ENCODE assay signal across 34 cellular contexts in genomic region chr9:101030022-101030391, GRCh38. TPM values are rescaled to one million over a fixed set of nuclear protein-coding genes. Genes with fewer than 3 reads are reported as not detected.
A peak's percentile ranks its signal among the peaks of the same experiment; 100 is the strongest.
DNase-seq lines count a peak whose midpoint lies in the region; ATAC-seq and TF ChIP-seq lines count a peak whose summit lies in the region.
"Had no signal": no experiment of that assay in that cellular context is flagged by ENCODE, and none has a peak within 500 bp of the region (broad histone marks: within the 10 kb centered on the region; RNA-seq: fewer than 3 reads in every experiment).

No MANE protein-coding gene starts in this region.

- H3K9me2 ChIP-seq in neural cell (ENCODE audit: insufficient read depth, low read length): no peaks in the 10 kb centered on the region

- no peaks in the 10 kb centered on the region for H3K4me1 ChIP-seq in ES-I3 (ENCODE audit: insufficient read depth, low read length)
- H3K4me1 ChIP-seq: colonic mucosa, parathyroid adenoma had no signal

- H3K27me3 ChIP-seq in neural cell (ENCODE audit: insufficient read depth, low read depth, low read length): no peaks in the 10 kb centered on the region

- H3K36me3 ChIP-seq in ES-I3 (ENCODE audit: insufficient read depth, low read length) (no peaks in the 10 kb centered on the region), neural cell (ENCODE audit: insufficient read depth, low read length) (no peaks in the 10 kb centered on the region)
- H3K36me3 ChIP-seq: colonic mucosa, left ventricle myocardium inferior, spleen, tibial artery had no signal

- TF ChIP-seq EP300 in neural cell (conservative IDR thresholded peaks at IDR 0.05; ENCODE audit: poor library complexity, severe bottlenecking): no peak

- no peaks in the 10 kb centered on the region for H3F3A ChIP-seq in neural cell (ENCODE audit: insufficient read depth, low read length, poor library complexity, severe bottlenecking)

- H3K27ac ChIP-seq in VCaP: peak overlapping the region; percentile 83; the same call in 1 of the 2 replicates
- peak overlapping the region; percentile 89 for H3K27ac ChIP-seq in neural cell (ENCODE audit: low read length)
- H3K27ac ChIP-seq: colonic mucosa, HL-60, left ventricle myocardium inferior, parathyroid adenoma, spleen, tibial artery had no signal

- H3K4me2 ChIP-seq in neural cell (ENCODE audit: low read length): peak overlapping the region; percentile 62

- intact Hi-C loops in activated T-helper 2 cell treated with anti-CD3 and anti-CD28 coated beads, Interferon-gamma antibody, Interleukin-2, Interleukin-4, amounts not matched to agents 10 μg/mL and 5 μg/mL and 100 μg/mL, durations not matched to agents 14 hours and 24 hours and 36 hours (cut with micrococcal nuclease): no loop called here

- H4K20me1 ChIP-seq in neural cell (ENCODE audit: insufficient read depth): no peaks in the 10 kb centered on the region

- H3K9me3 Mint-ChIP-seq in glutamatergic neuron (ENCODE audit: unreplicated experiment): peaks cover 5% of the 10 kb centered on the region
- no peaks in the 10 kb centered on the region for H3K9me3 Mint-ChIP-seq in activated T-helper 2 cell treated with anti-CD3 and anti-CD28 coated beads, Interferon-gamma antibody, Interleukin-2, Interleukin-4, amounts not matched to agents 10 μg/mL and 5 μg/mL and 100 μg/mL, durations not matched to agents 14 hours and 24 hours and 36 hours
- H3K9me3 Mint-ChIP-seq: activated naive CD4-positive, alpha-beta T cell treated with anti-CD3 and anti-CD28 coated beads for 36 hours; activated T-cell treated with anti-CD3 and anti-CD28 coated beads, Interleukin-2, amount 50 U/mL, for 72 hours had no signal

- H3K27ac Mint-ChIP-seq in glutamatergic neuron (ENCODE audit: unreplicated experiment): no peak overlapping the region
- H3K27ac Mint-ChIP-seq in activated T-helper 2 cell treated with anti-CD3 and anti-CD28 coated beads, Interferon-gamma antibody, Interleukin-2, Interleukin-4, amounts not matched to agents 10 μg/mL and 5 μg/mL and 100 μg/mL, durations not matched to agents 14 hours and 24 hours and 36 hours: no peak overlapping the region
- H3K27ac Mint-ChIP-seq: activated CD8-positive, alpha-beta memory T cell treated with anti-CD3 and anti-CD28 coated beads, Interleukin-2, amount 10 ng/mL, durations not matched to agents 7 days and 5 days; activated naive CD4-positive, alpha-beta T cell treated with anti-CD3 and anti-CD28 coated beads for 36 hours; activated T-cell treated with anti-CD3 and anti-CD28 coated beads, Interleukin-2, amount 50 U/mL, for 72 hours; naive thymus-derived CD4-positive, alpha-beta T cell had no signal

- peak overlapping the region; percentile 92 for H3K4me3 Mint-ChIP-seq in glutamatergic neuron (ENCODE audit: unreplicated experiment)
- no peak overlapping the region for H3K4me3 Mint-ChIP-seq in activated T-helper 2 cell treated with anti-CD3 and anti-CD28 coated beads, Interferon-gamma antibody, Interleukin-2, Interleukin-4, amounts not matched to agents 10 μg/mL and 5 μg/mL and 100 μg/mL, durations not matched to agents 14 hours and 24 hours and 36 hours (ENCODE audit: low read depth)
- H3K4me3 Mint-ChIP-seq: activated CD8-positive, alpha-beta memory T cell treated with anti-CD3 and anti-CD28 coated beads, Interleukin-2, amount 10 ng/mL, durations not matched to agents 7 days and 5 days; activated naive CD4-positive, alpha-beta T cell treated with anti-CD3 and anti-CD28 coated beads for 36 hours; naive thymus-derived CD4-positive, alpha-beta T cell had no signal

- H3K4me1 Mint-ChIP-seq in glutamatergic neuron (ENCODE audit: low read depth, unreplicated experiment): peaks cover 4% of the 10 kb centered on the region
- no peaks in the 10 kb centered on the region for H3K4me1 Mint-ChIP-seq in activated T-helper 2 cell treated with anti-CD3 and anti-CD28 coated beads, Interferon-gamma antibody, Interleukin-2, Interleukin-4, amounts not matched to agents 10 μg/mL and 5 μg/mL and 100 μg/mL, durations not matched to agents 14 hours and 24 hours and 36 hours (ENCODE audit: low read depth)
- H3K4me1 Mint-ChIP-seq: activated CD8-positive, alpha-beta memory T cell treated with anti-CD3 and anti-CD28 coated beads, Interleukin-2, amount 10 ng/mL, durations not matched to agents 7 days and 5 days; naive thymus-derived CD4-positive, alpha-beta T cell had no signal

- H3K36me3 Mint-ChIP-seq in glutamatergic neuron (ENCODE audit: unreplicated experiment): no peaks in the 10 kb centered on the region
- H3K36me3 Mint-ChIP-seq in activated T-helper 2 cell treated with anti-CD3 and anti-CD28 coated beads, Interferon-gamma antibody, Interleukin-2, Interleukin-4, amounts not matched to agents 10 μg/mL and 5 μg/mL and 100 μg/mL, durations not matched to agents 14 hours and 24 hours and 36 hours (ENCODE audit: low read depth): no peaks in the 10 kb centered on the region
- H3K36me3 Mint-ChIP-seq: activated CD8-positive, alpha-beta memory T cell treated with anti-CD3 and anti-CD28 coated beads, Interleukin-2, amount 10 ng/mL, durations not matched to agents 7 days and 5 days had no signal

- no peak for DNase-seq in glutamatergic neuron
- no peak for DNase-seq in NOMO-1 treated with dmso at 0.1 percent for 144 hours (lab: John Stamatoyannopoulos, UW; ENCODE audit: unreplicated experiment)
- DNase-seq in activated T-helper 2 cell treated with anti-CD3 and anti-CD28 coated beads, Interferon-gamma antibody, Interleukin-2, Interleukin-4, amounts not matched to agents 10 μg/mL and 5 μg/mL and 100 μg/mL, durations not matched to agents 14 hours and 24 hours and 36 hours (ENCODE audit: low spot score): no peak
- DNase-seq: activated CD4-positive, alpha-beta T cell treated with anti-CD3 and anti-CD28 coated beads, Interleukin-2, amount 50 U/mL, for 1 hour; activated CD8-positive, alpha-beta memory T cell treated with anti-CD3 and anti-CD28 coated beads, Interleukin-2, amount 10 ng/mL, durations not matched to agents 7 days and 5 days; activated naive CD4-positive, alpha-beta T cell treated with anti-CD3 and anti-CD28 coated beads for 36 hours; activated T-cell treated with anti-CD3 and anti-CD28 coated beads, Interleukin-2, amount 50 U/mL, for 72 hours; colonic mucosa; DMS79 treated with DMSO at 0.1 percent for 48 hours; effector memory CD4-positive, alpha-beta T cell; foreskin fibroblast; hippocampal formation; islet precursor cell; left ventricle myocardium inferior; midbrain; naive thymus-derived CD4-positive, alpha-beta T cell; NCI-H1694 treated with DMSO at 0.1 percent for 48 hours; NCI-H2171; NK-92 treated with Interleukin-12 subunit alpha and Interleukin-12 subunit beta, amount 100 ng/mL, for 24 hours; SIG-M5; spleen; T-helper 9 cell; tibial artery had no signal

- H2AFZ ChIP-seq in neural cell (ENCODE audit: low read depth, low read length): no peak overlapping the region
- H2AFZ ChIP-seq: parathyroid adenoma had no signal

- TF ChIP-seq CTCF in VCaP (conservative IDR thresholded peaks at IDR 0.05) (no peak), glutamatergic neuron (IDR thresholded peaks at IDR 0.05; ENCODE audit: partially characterized antibody, unreplicated experiment) (no peak), neural cell (IDR thresholded peaks at IDR 0.05; ENCODE audit: poor library complexity, severe bottlenecking) (no peak)

- no peak for TF ChIP-seq RAD21 in neural cell (conservative IDR thresholded peaks at IDR 0.05)

- peak overlapping the region; percentile 88 for H3K4me3 ChIP-seq in neural cell (ENCODE audit: low read length)
- H3K4me3 ChIP-seq: spleen, tibial artery had no signal

- ATAC-seq in HG02571 (IDR thresholded peaks at IDR 0.05; ENCODE audit: unreplicated experiment) (no peak), GM18520 (IDR thresholded peaks at IDR 0.05; ENCODE audit: unreplicated experiment) (no peak)
- ATAC-seq: activated CD8-positive, alpha-beta memory T cell treated with anti-CD3 and anti-CD28 coated beads, Interleukin-2, amount 10 ng/mL, durations not matched to agents 7 days and 5 days; activated T-cell treated with anti-CD3 and anti-CD28 coated beads, Interleukin-2, amount 50 U/mL, for 72 hours; esophagus mucosa; naive thymus-derived CD4-positive, alpha-beta T cell had no signal

- H3K79me2 ChIP-seq in neural cell (replicated peaks; ENCODE audit: insufficient read depth, low read length): peaks cover 31% of the 10 kb centered on the region
- H3K79me2 ChIP-seq: parathyroid adenoma had no signal

- H3K9ac ChIP-seq in ES-I3 (ENCODE audit: low read depth, low read length): peak overlapping the region; percentile 68; the same call in 1 of the 2 replicates
- peak overlapping the region; percentile 87 for H3K9ac ChIP-seq in neural cell (ENCODE audit: low read length)
- H3K9ac ChIP-seq: parathyroid adenoma had no signal

- peaks cover 12% of the 10 kb centered on the region for H3K27me3 Mint-ChIP-seq in glutamatergic neuron (ENCODE audit: unreplicated experiment)
- peaks cover 50% of the 10 kb centered on the region for H3K27me3 Mint-ChIP-seq in activated T-helper 2 cell treated with anti-CD3 and anti-CD28 coated beads, Interferon-gamma antibody, Interleukin-2, Interleukin-4, amounts not matched to agents 10 μg/mL and 5 μg/mL and 100 μg/mL, durations not matched to agents 14 hours and 24 hours and 36 hours (ENCODE audit: low read depth)

- H3K9me3 ChIP-seq in ES-I3 (ENCODE audit: control insufficient read depth, insufficient read depth, low read length) (no peaks in the 10 kb centered on the region), neural cell (ENCODE audit: low read length) (no peaks in the 10 kb centered on the region)
- H3K9me3 ChIP-seq: colonic mucosa, left ventricle myocardium inferior, spleen, tibial artery had no signal

TF ChIP-seq in neural cell, 6 proteins besides CTCF, POLR2A, EP300 and RAD21 (continues in another document):
- no peak for TF ChIP-seq SMC3 (conservative IDR thresholded peaks at IDR 0.05; ENCODE audit: poor library complexity)

RNA-seq across cellular contexts. Expression of gene PLPPR1, which starts 1.5 kb away (rescaled TPM):
- 7.4 TPM for total RNA-seq in glutamatergic neuron (ENCODE audit: unreplicated experiment)
- 135 and 157 TPM in 2 replicates for polyA plus RNA-seq in neural cell
- 192 and 213 TPM in 2 replicates for polyA minus RNA-seq in neural cell
- not detected in 2 replicates for total RNA-seq in activated T-helper 2 cell treated with anti-CD3 and anti-CD28 coated beads, Interferon-gamma antibody, Interleukin-2, Interleukin-4, amounts not matched to agents 10 μg/mL and 5 μg/mL and 100 μg/mL, durations not matched to agents 14 hours and 24 hours and 36 hours
- total RNA-seq: activated CD8-positive, alpha-beta memory T cell treated with anti-CD3 and anti-CD28 coated beads, Interleukin-2, amount 10 ng/mL, durations not matched to agents 7 days and 5 days; activated naive CD4-positive, alpha-beta T cell treated with anti-CD3 and anti-CD28 coated beads for 36 hours; activated T-cell treated with anti-CD3 and anti-CD28 coated beads, Interleukin-2, amount 50 U/mL, for 72 hours; bronchial epithelial cell; left ventricle myocardium inferior; naive thymus-derived CD4-positive, alpha-beta T cell; right cardiac atrium; spleen had no signal
- polyA plus RNA-seq: BJ; naive thymus-derived CD4-positive, alpha-beta T cell; right cardiac atrium; spleen had no signal
